In the genomic region with DNA sequence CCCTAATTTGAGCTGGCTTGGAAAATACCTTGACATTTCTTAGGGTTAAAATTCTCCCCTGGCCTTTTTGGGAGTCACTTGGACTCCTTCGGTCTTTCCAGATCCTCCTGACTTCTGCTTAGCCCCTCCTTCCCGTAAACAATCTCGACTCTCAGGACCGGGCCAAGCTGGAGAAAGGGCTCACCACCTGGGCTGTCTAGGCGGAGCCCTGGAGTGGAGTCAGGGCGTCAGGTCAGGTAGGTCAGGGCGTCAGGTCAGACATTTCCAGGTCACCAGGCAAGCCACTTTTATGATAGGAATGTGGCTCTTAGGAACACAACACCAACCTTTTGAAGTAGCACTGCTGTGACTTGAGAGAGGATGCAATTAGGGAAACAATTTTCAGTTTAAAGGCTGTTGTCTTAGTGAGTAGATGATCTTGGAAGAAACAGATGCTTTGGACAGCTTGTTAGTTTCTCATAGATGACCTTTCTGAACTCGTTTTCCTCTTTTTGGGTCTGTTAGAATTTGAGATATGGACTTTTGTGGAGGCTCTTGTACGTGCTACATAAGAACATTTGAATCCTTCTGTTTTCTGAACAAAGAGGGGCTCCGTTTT, we compare ENCODE assay signal across 1 cellular context.
A peak's percentile ranks its signal among the peaks of the same experiment; 100 is the strongest.
TF ChIP-seq lines count a peak whose summit lies in the region.

No MANE protein-coding gene starts in this region.

TF ChIP-seq in liver, 16 proteins besides CTCF, POLR2A, EP300 and RAD21:
- TF ChIP-seq HNF4G (IDR thresholded peaks at IDR 0.05) (no peak), YY1 (IDR thresholded peaks at IDR 0.05) (no peak), RXRA (IDR thresholded peaks at IDR 0.05) (peak in 1 of 2 donors; percentile 3), FOXA1 (IDR thresholded peaks at IDR 0.05) (no peak), HNF4A (conservative IDR thresholded peaks at IDR 0.05) (peak in 1 of 2 donors; percentile 17), SP1 (IDR thresholded peaks at IDR 0.05) (no peak), EGR1 (IDR thresholded peaks at IDR 0.05; ENCODE audit: low read depth in 2 of 2) (no peak), FOXA2 (IDR thresholded peaks at IDR 0.05) (no peak), NR2F2 (IDR thresholded peaks at IDR 0.05) (peak; percentile 92), JUND (IDR thresholded peaks at IDR 0.05) (no peak), GABPA (IDR thresholded peaks at IDR 0.05 in 1 of 2, conservative IDR thresholded peaks at IDR 0.05 in 1 of 2) (no peak), TAF1 (conservative IDR thresholded peaks at IDR 0.05) (no peak)
- TF ChIP-seq, protein P1, sequence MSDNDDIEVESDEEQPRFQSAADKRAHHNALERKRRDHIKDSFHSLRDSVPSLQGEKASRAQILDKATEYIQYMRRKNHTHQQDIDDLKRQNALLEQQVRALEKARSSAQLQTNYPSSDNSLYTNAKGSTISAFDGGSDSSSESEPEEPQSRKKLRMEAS (IDR thresholded peaks at IDR 0.05), result no peak
- TF ChIP-seq, protein P2, sequence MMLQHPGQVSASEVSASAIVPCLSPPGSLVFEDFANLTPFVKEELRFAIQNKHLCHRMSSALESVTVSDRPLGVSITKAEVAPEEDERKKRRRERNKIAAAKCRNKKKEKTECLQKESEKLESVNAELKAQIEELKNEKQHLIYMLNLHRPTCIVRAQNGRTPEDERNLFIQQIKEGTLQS (IDR thresholded peaks at IDR 0.05), result no peak
- TF ChIP-seq, protein P3, sequence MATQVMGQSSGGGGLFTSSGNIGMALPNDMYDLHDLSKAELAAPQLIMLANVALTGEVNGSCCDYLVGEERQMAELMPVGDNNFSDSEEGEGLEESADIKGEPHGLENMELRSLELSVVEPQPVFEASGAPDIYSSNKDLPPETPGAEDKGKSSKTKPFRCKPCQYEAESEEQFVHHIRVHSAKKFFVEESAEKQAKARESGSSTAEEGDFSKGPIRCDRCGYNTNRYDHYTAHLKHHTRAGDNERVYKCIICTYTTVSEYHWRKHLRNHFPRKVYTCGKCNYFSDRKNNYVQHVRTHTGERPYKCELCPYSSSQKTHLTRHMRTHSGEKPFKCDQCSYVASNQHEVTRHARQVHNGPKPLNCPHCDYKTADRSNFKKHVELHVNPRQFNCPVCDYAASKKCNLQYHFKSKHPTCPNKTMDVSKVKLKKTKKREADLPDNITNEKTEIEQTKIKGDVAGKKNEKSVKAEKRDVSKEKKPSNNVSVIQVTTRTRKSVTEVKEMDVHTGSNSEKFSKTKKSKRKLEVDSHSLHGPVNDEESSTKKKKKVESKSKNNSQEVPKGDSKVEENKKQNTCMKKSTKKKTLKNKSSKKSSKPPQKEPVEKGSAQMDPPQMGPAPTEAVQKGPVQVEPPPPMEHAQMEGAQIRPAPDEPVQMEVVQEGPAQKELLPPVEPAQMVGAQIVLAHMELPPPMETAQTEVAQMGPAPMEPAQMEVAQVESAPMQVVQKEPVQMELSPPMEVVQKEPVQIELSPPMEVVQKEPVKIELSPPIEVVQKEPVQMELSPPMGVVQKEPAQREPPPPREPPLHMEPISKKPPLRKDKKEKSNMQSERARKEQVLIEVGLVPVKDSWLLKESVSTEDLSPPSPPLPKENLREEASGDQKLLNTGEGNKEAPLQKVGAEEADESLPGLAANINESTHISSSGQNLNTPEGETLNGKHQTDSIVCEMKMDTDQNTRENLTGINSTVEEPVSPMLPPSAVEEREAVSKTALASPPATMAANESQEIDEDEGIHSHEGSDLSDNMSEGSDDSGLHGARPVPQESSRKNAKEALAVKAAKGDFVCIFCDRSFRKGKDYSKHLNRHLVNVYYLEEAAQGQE (IDR thresholded peaks at IDR 0.05), result no peak
- TF ChIP-seq, protein P4, sequence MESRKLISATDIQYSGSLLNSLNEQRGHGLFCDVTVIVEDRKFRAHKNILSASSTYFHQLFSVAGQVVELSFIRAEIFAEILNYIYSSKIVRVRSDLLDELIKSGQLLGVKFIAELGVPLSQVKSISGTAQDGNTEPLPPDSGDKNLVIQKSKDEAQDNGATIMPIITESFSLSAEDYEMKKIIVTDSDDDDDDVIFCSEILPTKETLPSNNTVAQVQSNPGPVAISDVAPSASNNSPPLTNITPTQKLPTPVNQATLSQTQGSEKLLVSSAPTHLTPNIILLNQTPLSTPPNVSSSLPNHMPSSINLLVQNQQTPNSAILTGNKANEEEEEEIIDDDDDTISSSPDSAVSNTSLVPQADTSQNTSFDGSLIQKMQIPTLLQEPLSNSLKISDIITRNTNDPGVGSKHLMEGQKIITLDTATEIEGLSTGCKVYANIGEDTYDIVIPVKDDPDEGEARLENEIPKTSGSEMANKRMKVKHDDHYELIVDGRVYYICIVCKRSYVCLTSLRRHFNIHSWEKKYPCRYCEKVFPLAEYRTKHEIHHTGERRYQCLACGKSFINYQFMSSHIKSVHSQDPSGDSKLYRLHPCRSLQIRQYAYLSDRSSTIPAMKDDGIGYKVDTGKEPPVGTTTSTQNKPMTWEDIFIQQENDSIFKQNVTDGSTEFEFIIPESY (IDR thresholded peaks at IDR 0.05), result no peak
